Comparison of ENCODE assay signal across 20 cellular contexts in genomic region chr6:21823371-21823770, GRCh38.
"Had no signal": no experiment of that assay in that cellular context is flagged by ENCODE, and none has a peak within 500 bp of the region (broad histone marks: within the 10 kb centered on the region; RNA-seq: fewer than 3 reads in every experiment).

No MANE protein-coding gene starts in this region.

- DNase-seq: activated CD4-positive, alpha-beta T cell treated with anti-CD3 and anti-CD28 coated beads, Interleukin-2, amount 50 U/mL, for 48 hours; activated effector memory CD4-positive, alpha-beta T cell treated with anti-CD3 and anti-CD28 coated beads, Interleukin-2, amount 50 U/mL, for 16 hours; activated naive CD8-positive, alpha-beta T cell treated with anti-CD3 and anti-CD28 coated beads, Interleukin-2, amount 10 ng/mL, durations not matched to agents 7 days and 5 days; activated T-cell treated with anti-CD3 and anti-CD28 coated beads, Interleukin-2, amount 50 U/mL, for 4 hours; anterior cingulate cortex; dorsolateral prefrontal cortex; esophagus squamous epithelium; foreskin fibroblast; left cardiac atrium; lower lobe of right lung; mucosa of descending colon; stimulated activated CD4-positive, alpha-beta T cell treated with anti-CD3 and anti-CD28 coated beads, Interleukin-2, amount 100 ng/mL, for 24 hours; stimulated activated naive CD4-positive, alpha-beta T cell treated with Interleukin-2 at 50 U/mL for 16 hours; trophoblast cell had no signal

- H3K36me3 ChIP-seq: esophagus squamous epithelium, lower lobe of right lung had no signal

- FAIRE-seq: bronchial epithelial cell, endometrium had no signal

- H3K4me1 Mint-ChIP-seq: activated naive CD8-positive, alpha-beta T cell treated with anti-CD3 and anti-CD28 coated beads, Interleukin-2, amount 10 ng/mL, durations not matched to agents 7 days and 5 days had no signal

- H3K9me3 Mint-ChIP-seq: activated naive CD8-positive, alpha-beta T cell treated with anti-CD3 and anti-CD28 coated beads, Interleukin-2, amount 10 ng/mL, durations not matched to agents 7 days and 5 days; activated T-cell treated with anti-CD3 and anti-CD28 coated beads, Interleukin-2, amount 50 U/mL, for 4 hours; natural killer cell treated with Interleukin-12 subunit alpha and Interleukin-12 subunit beta and Interleukin-15 and Interleukin-18, amount 100 ng/mL, for 72 hours; T-helper 1 cell treated with Interleukin-12 subunit alpha and Interleukin-12 subunit beta and Interleukin-4 antibody, amounts not matched to agents 30 μg/mL and 1 μg/mL, for 36 hours had no signal

- H3K4me1 ChIP-seq: esophagus squamous epithelium had no signal

- H3K27me3 ChIP-seq: dorsolateral prefrontal cortex, esophagus squamous epithelium had no signal

- H3K36me3 Mint-ChIP-seq: activated naive CD8-positive, alpha-beta T cell treated with anti-CD3 and anti-CD28 coated beads, Interleukin-2, amount 10 ng/mL, durations not matched to agents 7 days and 5 days; natural killer cell treated with Interleukin-12 subunit alpha and Interleukin-12 subunit beta and Interleukin-15 and Interleukin-18, amount 100 ng/mL, for 72 hours had no signal

- H3K27ac ChIP-seq: dorsolateral prefrontal cortex, esophagus squamous epithelium, lower lobe of right lung had no signal

- ATAC-seq: activated CD4-positive, CD25-positive, alpha-beta regulatory T cell treated with anti-CD3 and anti-CD28 coated beads, Interleukin-2, amount 50 U/mL, for 24 hours; activated T-cell treated with anti-CD3 and anti-CD28 coated beads, Interleukin-2, amount 50 U/mL, for 4 hours; left cardiac atrium; lower lobe of right lung; mucosa of descending colon; natural killer cell treated with Interleukin-12 subunit alpha and Interleukin-12 subunit beta and Interleukin-15 and Interleukin-18, amount 100 ng/mL, for 72 hours; sciatic nerve had no signal

- H3K9me3 ChIP-seq: esophagus squamous epithelium, lower lobe of right lung, mucosa of descending colon had no signal

- H3K4me3 ChIP-seq: dorsolateral prefrontal cortex, esophagus squamous epithelium, lower lobe of right lung, mucosa of descending colon had no signal

- H3K27ac Mint-ChIP-seq: activated naive CD8-positive, alpha-beta T cell treated with anti-CD3 and anti-CD28 coated beads, Interleukin-2, amount 10 ng/mL, durations not matched to agents 7 days and 5 days; natural killer cell treated with Interleukin-12 subunit alpha and Interleukin-12 subunit beta and Interleukin-15 and Interleukin-18, amount 100 ng/mL, for 72 hours; T-helper 1 cell treated with Interleukin-12 subunit alpha and Interleukin-12 subunit beta and Interleukin-4 antibody, amounts not matched to agents 30 μg/mL and 1 μg/mL, for 36 hours had no signal

- H3K4me3 Mint-ChIP-seq: activated naive CD8-positive, alpha-beta T cell treated with anti-CD3 and anti-CD28 coated beads, Interleukin-2, amount 10 ng/mL, durations not matched to agents 7 days and 5 days; activated T-cell treated with anti-CD3 and anti-CD28 coated beads, Interleukin-2, amount 50 U/mL, for 4 hours; natural killer cell treated with Interleukin-12 subunit alpha and Interleukin-12 subunit beta and Interleukin-15 and Interleukin-18, amount 100 ng/mL, for 72 hours; T-helper 1 cell treated with Interleukin-12 subunit alpha and Interleukin-12 subunit beta and Interleukin-4 antibody, amounts not matched to agents 30 μg/mL and 1 μg/mL, for 36 hours had no signal
